Comparison of ENCODE assay signal across 8 cellular contexts in genomic region chr9:133459476-133460404, GRCh38. TPM values are rescaled to one million over a fixed set of nuclear protein-coding genes. Genes with fewer than 3 reads are reported as not detected.
DNase-seq lines count a peak whose midpoint lies in the region; ATAC-seq and TF ChIP-seq lines count a peak whose summit lies in the region.

Gene CACFD1 (plus strand): TSS chr9:133459978. CDS start chr9:133460067, 89 bp downstream.

- 1 to 2% methylated on average over 68 to 86 of the region's 86 CpGs for whole genome bisulfite sequencing in esophagus, 2 donors

- H3K36me3 ChIP-seq in esophagus (ENCODE audit: control insufficient read depth in 2 of 2, insufficient read depth in 2 of 2, low read length in 1 of 2) (peaks cover 0 to 6% of the 10 kb centered on the region in 2 donors), mucosa of stomach (ENCODE audit: control insufficient read depth, insufficient read depth, low read length) (no peaks in the 10 kb centered on the region)

- DNase-seq in DMS 273 (lab: John Stamatoyannopoulos, UW; ENCODE audit: unreplicated experiment) (peak; percentile 99), OCI-M1 (lab: John Stamatoyannopoulos, UW) (peak; percentile 96)
- peak; percentile 94 for DNase-seq in activated T-cell treated with anti-CD3 and anti-CD28 coated beads, Interleukin-2, amount 50 U/mL, for 24 hours
- DNase-seq in stimulated activated CD8-positive, alpha-beta memory T cell treated with anti-CD3 and anti-CD28 coated beads, Interleukin-4, amount 100 ng/mL, for 4 hours (ENCODE audit: low read depth in 2 of 2, low spot score in 1 of 2) = peak; percentile 73 to 89

- no peaks in the 10 kb centered on the region for H3K9me3 Mint-ChIP-seq in activated T-cell treated with anti-CD3 and anti-CD28 coated beads, Interleukin-2, amount 50 U/mL, for 24 hours

- no peak for TF ChIP-seq RAD21 in Ishikawa (IDR thresholded peaks at IDR 0.05; ENCODE audit: low read depth)

- peaks cover 10% of the 10 kb centered on the region for H3K4me1 Mint-ChIP-seq in activated T-cell treated with anti-CD3 and anti-CD28 coated beads, Interleukin-2, amount 50 U/mL, for 24 hours (ENCODE audit: low read depth)

- no peaks in the 10 kb centered on the region for H3K9me3 ChIP-seq in esophagus (ENCODE audit: control insufficient read depth in 2 of 2, insufficient read depth in 1 of 2, low read depth in 1 of 2, low read length in 1 of 2)
- no peaks in the 10 kb centered on the region for H3K9me3 ChIP-seq in mucosa of stomach (ENCODE audit: control insufficient read depth, low read length)

- H3K4me1 ChIP-seq in esophagus (ENCODE audit: control insufficient read depth in 2 of 2, insufficient read depth in 2 of 2, low read length in 1 of 2) (peaks cover 0 to 7% of the 10 kb centered on the region in 2 donors), mucosa of stomach (ENCODE audit: control insufficient read depth, insufficient read depth, low read length) (peaks cover 30% of the 10 kb centered on the region)

- TF ChIP-seq EP300 in Ishikawa (IDR thresholded peaks at IDR 0.05; ENCODE audit: borderline replicate concordance) = 0 out of 2 replicates have a peak, but pooled peaks have one; percentile 15

- H3K36me3 Mint-ChIP-seq in activated T-cell treated with anti-CD3 and anti-CD28 coated beads, Interleukin-2, amount 50 U/mL, for 24 hours (ENCODE audit: low read depth) = no peaks in the 10 kb centered on the region

- no peaks in the 10 kb centered on the region for H3K27me3 Mint-ChIP-seq in activated T-cell treated with anti-CD3 and anti-CD28 coated beads, Interleukin-2, amount 50 U/mL, for 24 hours

- H3K27me3 ChIP-seq in esophagus (ENCODE audit: control insufficient read depth in 1 of 2, insufficient read depth in 2 of 2, low read length in 2 of 2) (no peaks in the 10 kb centered on the region), mucosa of stomach (ENCODE audit: control insufficient read depth, insufficient read depth, low read length) (no peaks in the 10 kb centered on the region)

- peak within 1 kb of the TSS; percentile 79 for H3K9ac ChIP-seq in mucosa of stomach (ENCODE audit: low read length)

- peak within 1 kb of the TSS; percentile 72 to 91 for H3K27ac ChIP-seq in esophagus (ENCODE audit: low read depth in 2 of 2, low read length in 1 of 2)

- ATAC-seq in GM21529 (IDR thresholded peaks at IDR 0.05; ENCODE audit: unreplicated experiment) = peak; percentile 72

- H3K4me3 Mint-ChIP-seq in activated T-cell treated with anti-CD3 and anti-CD28 coated beads, Interleukin-2, amount 50 U/mL, for 24 hours = peak within 1 kb of the TSS; percentile 82

- H3K27ac Mint-ChIP-seq in activated T-cell treated with anti-CD3 and anti-CD28 coated beads, Interleukin-2, amount 50 U/mL, for 24 hours = peak within 1 kb of the TSS; percentile 87

- peak within 1 kb of the TSS; percentile 66 to 79 for H3K4me3 ChIP-seq in esophagus (ENCODE audit: low read depth in 1 of 2, low read length in 2 of 2)
- peak within 1 kb of the TSS; percentile 77 for H3K4me3 ChIP-seq in mucosa of stomach (ENCODE audit: low read length)

TF ChIP-seq in Ishikawa, 13 proteins besides CTCF, POLR2A, EP300 and RAD21:
- no peak for TF ChIP-seq EGR1 (IDR thresholded peaks at IDR 0.05)
- TF ChIP-seq REST (IDR thresholded peaks at IDR 0.05; ENCODE audit: low read depth) = no peak
- no peak for TF ChIP-seq YY1 (IDR thresholded peaks at IDR 0.05; ENCODE audit: low read depth)
- no peak; the same call in 1 of the 2 replicates for TF ChIP-seq TEAD4 (IDR thresholded peaks at IDR 0.05)
- TF ChIP-seq NFIC (IDR thresholded peaks at IDR 0.05) = no peak
- peak; percentile 95 for TF ChIP-seq ZBTB7A (IDR thresholded peaks at IDR 0.05; ENCODE audit: low read depth)
- TF ChIP-seq MAX (IDR thresholded peaks at IDR 0.05) = peak; percentile 24
- no peak for TF ChIP-seq CEBPB (IDR thresholded peaks at IDR 0.05)
- 0 out of 2 replicates have a peak, but pooled peaks have one; percentile 8 for TF ChIP-seq USF1 (IDR thresholded peaks at IDR 0.05)
- no peak for TF ChIP-seq FOXM1 (IDR thresholded peaks at IDR 0.05; ENCODE audit: borderline replicate concordance, low read depth)
- no peak; the same call in 1 of the 2 replicates for TF ChIP-seq TAF1 (IDR thresholded peaks at IDR 0.05; ENCODE audit: low read depth)
- no peak for TF ChIP-seq TCF12 (IDR thresholded peaks at IDR 0.05; ENCODE audit: low read depth)
- no peak for TF ChIP-seq CREB1 (IDR thresholded peaks at IDR 0.05; ENCODE audit: low read depth)

RNA-seq across cellular contexts. Expression of gene CACFD1, which starts in this region (rescaled TPM):
- 1 to 10 TPM; 7.0 to 7.9 TPM for polyA plus RNA-seq in esophagus

Comparison
In these comparisons a context has a peak if more than half of its experiments do, and no peak if none do; other contexts are left out.
1. Peak in every context shown above with its lines: DNase-seq, ATAC-seq, H3K4me3 ChIP-seq and H3K27ac ChIP-seq.